Comparison of ENCODE assay signal across 11 cellular contexts in the genomic region with DNA sequence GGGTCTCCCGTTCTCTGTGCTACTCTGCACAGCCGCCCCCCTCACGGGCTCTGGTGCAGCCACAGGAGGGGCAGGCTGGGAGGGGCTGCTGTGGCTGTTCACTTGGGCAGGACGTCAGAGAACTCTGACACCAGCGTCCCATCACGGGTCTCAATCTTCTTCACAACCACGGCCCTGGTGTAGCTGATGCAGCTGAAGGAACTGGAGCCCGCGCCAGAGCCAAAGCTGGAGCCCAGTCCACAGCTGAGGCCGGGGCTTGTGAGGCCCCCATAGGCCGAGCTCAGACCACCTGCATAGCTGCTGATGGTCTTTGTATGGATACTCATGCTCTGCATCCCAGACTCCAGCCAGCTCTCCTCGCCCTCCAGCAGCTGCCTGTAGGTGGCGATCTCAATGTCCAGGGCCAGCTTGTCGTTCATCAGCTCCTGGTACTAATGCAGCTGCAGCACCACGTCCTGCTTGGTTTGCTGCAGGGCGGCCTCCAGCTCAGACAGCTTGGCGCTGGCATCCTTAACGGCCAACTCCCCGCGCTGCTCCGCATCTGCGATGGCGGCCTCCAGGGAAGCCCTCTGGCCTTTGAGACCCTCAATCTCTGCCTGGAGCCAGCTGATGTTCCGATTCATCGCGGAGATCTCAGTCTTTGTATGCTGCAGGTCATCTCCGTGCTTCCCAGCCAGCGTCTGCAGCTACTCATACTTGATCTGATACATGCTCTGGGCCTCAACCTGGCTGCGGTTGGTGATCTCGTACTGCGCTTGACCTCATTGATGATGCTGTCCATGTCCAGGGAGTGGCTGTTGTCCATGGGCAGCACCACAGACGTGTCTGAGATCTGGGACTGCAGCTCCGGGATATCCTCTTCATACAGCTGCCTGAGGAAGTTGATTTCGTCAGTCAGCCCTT. TPM values are rescaled to one million over a fixed set of nuclear protein-coding genes. Genes with fewer than 3 reads are reported as not detected.
A peak's percentile ranks its signal among the peaks of the same experiment; 100 is the strongest.
DNase-seq lines count a peak whose midpoint lies in the region; ATAC-seq and TF ChIP-seq lines count a peak whose summit lies in the region.
"Had no signal": no experiment of that assay in that cellular context is flagged by ENCODE, and none has a peak within 500 bp of the region (broad histone marks: within the 10 kb centered on the region; RNA-seq: fewer than 3 reads in every experiment).

No MANE protein-coding gene starts in this region.

- no peak overlapping the region for H3K27ac Mint-ChIP-seq in activated CD4-positive, alpha-beta T cell treated with anti-CD3 and anti-CD28 coated beads, Interleukin-2, amount 10 ng/mL, durations not matched to agents 7 days and 5 days
- H3K27ac Mint-ChIP-seq: activated naive CD4-positive, alpha-beta T cell treated with anti-CD3 and anti-CD28 coated beads for 36 hours; natural killer cell treated with Interleukin-12 subunit alpha and Interleukin-12 subunit beta and Interleukin-15 and Interleukin-18, amount 100 ng/mL, for 72 hours had no signal

- BruUV-seq in mammary epithelial cell (replicated peaks; lab: Mats Ljungman, UMichigan) = no TSS peak

- no peaks in the 10 kb centered on the region for H3K9me3 Mint-ChIP-seq in activated CD4-positive, alpha-beta T cell treated with anti-CD3 and anti-CD28 coated beads, Interleukin-2, amount 10 ng/mL, durations not matched to agents 7 days and 5 days
- H3K9me3 Mint-ChIP-seq: activated naive CD4-positive, alpha-beta T cell treated with anti-CD3 and anti-CD28 coated beads for 36 hours; natural killer cell treated with Interleukin-12 subunit alpha and Interleukin-12 subunit beta and Interleukin-15 and Interleukin-18, amount 100 ng/mL, for 72 hours had no signal

- no peaks in the 10 kb centered on the region for H3K4me1 ChIP-seq in mammary epithelial cell (ENCODE audit: insufficient read depth, low read length)
- H3K4me1 ChIP-seq: tibial nerve had no signal

- no peaks in the 10 kb centered on the region for H3K9me3 ChIP-seq in mammary epithelial cell (replicated peaks; ENCODE audit: insufficient read depth, low read length)
- H3K9me3 ChIP-seq: tibial nerve had no signal

- no peaks in the 10 kb centered on the region for H4K20me1 ChIP-seq in mammary epithelial cell (ENCODE audit: insufficient read depth, low read length)

- H3K4me1 Mint-ChIP-seq in activated CD4-positive, alpha-beta T cell treated with anti-CD3 and anti-CD28 coated beads, Interleukin-2, amount 10 ng/mL, durations not matched to agents 7 days and 5 days = no peaks in the 10 kb centered on the region

- H3K79me2 ChIP-seq in mammary epithelial cell (ENCODE audit: insufficient read depth, low read length) = no peaks in the 10 kb centered on the region

- in situ Hi-C loops in mammary epithelial cell (cut with MboI; ENCODE audit: low sequenced_read_pairs in 2 of 2) = no loop called here

- ATAC-seq in left lobe of liver = peak; percentile 32
- no peak for ATAC-seq in HG02623 (IDR thresholded peaks at IDR 0.05; ENCODE audit: unreplicated experiment)
- no peak for ATAC-seq in GM19455 (IDR thresholded peaks at IDR 0.05; ENCODE audit: unreplicated experiment)
- ATAC-seq: natural killer cell treated with Interleukin-12 subunit alpha and Interleukin-12 subunit beta and Interleukin-15 and Interleukin-18, amount 100 ng/mL, for 72 hours had no signal

- no peak for DNase-seq in AG09309 (ENCODE audit: low read depth)
- peak; percentile 14 for DNase-seq in HCEC 1CT
- DNase-seq in mammary epithelial cell = peak; percentile 11
- DNase-seq in left lobe of liver (ENCODE audit: low spot score) = no peak
- DNase-seq in putamen (ENCODE audit: low spot score) = no peak
- no peak for DNase-seq in activated CD4-positive, alpha-beta T cell treated with anti-CD3 and anti-CD28 coated beads, Interleukin-2, amount 10 ng/mL, durations not matched to agents 7 days and 5 days
- DNase-seq: activated naive CD4-positive, alpha-beta T cell treated with anti-CD3 and anti-CD28 coated beads for 36 hours had no signal

- H3K27me3 Mint-ChIP-seq in activated CD4-positive, alpha-beta T cell treated with anti-CD3 and anti-CD28 coated beads, Interleukin-2, amount 10 ng/mL, durations not matched to agents 7 days and 5 days = no peaks in the 10 kb centered on the region

- no peaks in the 10 kb centered on the region for H3K27me3 ChIP-seq in mammary epithelial cell (ENCODE audit: insufficient read depth, low read length)
- H3K27me3 ChIP-seq: tibial nerve had no signal

- POLR2A ChIA-PET in activated CD4-positive, alpha-beta T cell treated with anti-CD3 and anti-CD28 coated beads, Interleukin-2, amount 10 ng/mL, durations not matched to agents 7 days and 5 days (lab: Charles Lee) = no interaction called here

- dilution Hi-C loops in mammary epithelial cell (cut with HindIII; ENCODE audit: low sequenced_read_pairs) = no loop called here

- no peak overlapping the region for H3K4me2 ChIP-seq in mammary epithelial cell (ENCODE audit: insufficient read depth, low read depth, low read length)

- TF ChIP-seq CTCF in AG09309 (IDR thresholded peaks at IDR 0.05; ENCODE audit: control insufficient read depth, insufficient read depth, low read depth, low read length, missing control alignments) (peak; percentile 78), mammary epithelial cell (conservative IDR thresholded peaks at IDR 0.05 in 1 of 2, IDR thresholded peaks at IDR 0.05 in 1 of 2; ENCODE audit: extremely low read depth in 1 of 2, insufficient read depth in 1 of 2, low read depth in 1 of 2, low read length in 2 of 2) (peak; percentile 16 to 33)

- no peaks in the 10 kb centered on the region for H3K36me3 Mint-ChIP-seq in activated CD4-positive, alpha-beta T cell treated with anti-CD3 and anti-CD28 coated beads, Interleukin-2, amount 10 ng/mL, durations not matched to agents 7 days and 5 days (ENCODE audit: low read depth)
- H3K36me3 Mint-ChIP-seq: natural killer cell treated with Interleukin-12 subunit alpha and Interleukin-12 subunit beta and Interleukin-15 and Interleukin-18, amount 100 ng/mL, for 72 hours had no signal

- no peaks in the 10 kb centered on the region for H3K36me3 ChIP-seq in mammary epithelial cell (ENCODE audit: insufficient read depth, low read length)
- H3K36me3 ChIP-seq: tibial nerve had no signal

- intact Hi-C loops in mammary epithelial cell (cut with micrococcal nuclease) = no loop called here

- H3K4me3 ChIP-seq in AG09309 (ENCODE audit: control insufficient read depth, low read depth, low read length) (no peak overlapping the region), mammary epithelial cell (replicated peaks in 1 of 3; ENCODE audit: insufficient read depth in 1 of 3, low read depth in 2 of 3, low read length in 3 of 3) (no peak overlapping the region)
- H3K4me3 ChIP-seq: tibial nerve had no signal

- H3K4me3 Mint-ChIP-seq in activated CD4-positive, alpha-beta T cell treated with anti-CD3 and anti-CD28 coated beads, Interleukin-2, amount 10 ng/mL, durations not matched to agents 7 days and 5 days = no peak overlapping the region
- H3K4me3 Mint-ChIP-seq: activated naive CD4-positive, alpha-beta T cell treated with anti-CD3 and anti-CD28 coated beads for 36 hours; natural killer cell treated with Interleukin-12 subunit alpha and Interleukin-12 subunit beta and Interleukin-15 and Interleukin-18, amount 100 ng/mL, for 72 hours had no signal

- WGBS in mammary epithelial cell (ENCODE audit: low coverage, missing lambda C conversion rate) = 64% methylated on average over 6 of the region's 34 CpGs

- H2AFZ ChIP-seq in mammary epithelial cell (ENCODE audit: low read depth, low read length) = no peak overlapping the region

- no peak overlapping the region for H3K27ac ChIP-seq in mammary epithelial cell (ENCODE audit: insufficient read depth, low read depth, low read length)
- H3K27ac ChIP-seq: tibial nerve had no signal

- no peak overlapping the region for H3K9ac ChIP-seq in mammary epithelial cell (ENCODE audit: insufficient read depth, low read length)

- CTCF ChIA-PET in mammary epithelial cell (lab: Charles Lee; ENCODE audit: low non-redundant PET) = no interaction called here
- CTCF ChIA-PET in activated CD4-positive, alpha-beta T cell treated with anti-CD3 and anti-CD28 coated beads, Interleukin-2, amount 10 ng/mL, durations not matched to agents 7 days and 5 days (lab: Charles Lee) = interaction anchor here (0.5 to 0.6 kb wide), 3 partner anchors 70 to 833 kb away, joined by 3 to 5 read pairs (median 4); no protein-coding TSS in a partner anchor

RNA-seq across cellular contexts. Expression of gene DUSP19, which starts 7.4 kb away (rescaled TPM):
- 1 to 10 TPM; 1.0 to 1.7 TPM for total RNA-seq in mammary epithelial cell
- polyA plus RNA-seq in mammary epithelial cell = 0.23 TPM
- 0.93 TPM for polyA minus RNA-seq in mammary epithelial cell
- 1.2 TPM for total RNA-seq in left lobe of liver
- 1 to 10 TPM in 1 of 2 experiments, under 1 TPM in 1; 0.92 to 1.6 TPM for total RNA-seq in activated CD4-positive, alpha-beta T cell treated with anti-CD3 and anti-CD28 coated beads, Interleukin-2, amount 10 ng/mL, durations not matched to agents 7 days and 5 days

RNA-seq across cellular contexts. Expression of gene NCKAP1, which starts 32.9 kb away (rescaled TPM):
- total RNA-seq in mammary epithelial cell (100 to 1,000 TPM; 153 to 172 TPM), left lobe of liver (32.2 TPM)
- polyA plus RNA-seq in mammary epithelial cell = 133 TPM
- polyA minus RNA-seq in mammary epithelial cell = 107 TPM
- total RNA-seq in activated CD4-positive, alpha-beta T cell treated with anti-CD3 and anti-CD28 coated beads, Interleukin-2, amount 10 ng/mL, durations not matched to agents 7 days and 5 days = under 1 TPM; 0.87 to 0.92 TPM

RNA-seq across cellular contexts. Expression of gene NUP35, which starts 53.0 kb away (rescaled TPM):
- total RNA-seq in mammary epithelial cell (10 to 100 TPM; 15.0 to 19.7 TPM), left lobe of liver (9.5 TPM)
- polyA plus RNA-seq in mammary epithelial cell = 18.6 TPM
- polyA minus RNA-seq in mammary epithelial cell = 20.9 TPM
- 10 to 100 TPM; 16.9 to 18.2 TPM for total RNA-seq in activated CD4-positive, alpha-beta T cell treated with anti-CD3 and anti-CD28 coated beads, Interleukin-2, amount 10 ng/mL, durations not matched to agents 7 days and 5 days

Comparison
In these comparisons a context has a peak if more than half of its experiments do, and no peak if none do; other contexts are left out.
1. DNase-seq: peak in HCEC 1CT (single experiment) and mammary epithelial cell (single experiment); none in AG09309 (single experiment), left lobe of liver (single experiment), putamen (single experiment) and activated CD4-positive, alpha-beta T cell treated with anti-CD3 and anti-CD28 coated beads, Interleukin-2, amount 10 ng/mL, durations not matched to agents 7 days and 5 days (single experiment).
2. RNA of gene NCKAP1, which starts 32.9 kb away (total RNA-seq): 153 to 172 TPM in mammary epithelial cell and 32.2 TPM in left lobe of liver (single experiment); 0.87 to 0.92 TPM in activated CD4-positive, alpha-beta T cell treated with anti-CD3 and anti-CD28 coated beads, Interleukin-2, amount 10 ng/mL, durations not matched to agents 7 days and 5 days; every median in the first group is over 10 times any median in the second.